Comparison of ENCODE assay signal across 35 cellular contexts in genomic region chr6:159271257-159271656, GRCh38.
DNase-seq lines count a peak whose midpoint lies in the region; ATAC-seq, FAIRE-seq and TF ChIP-seq lines count a peak whose summit lies in the region.
"Had no signal": no experiment of that assay in that cellular context is flagged by ENCODE, and none has a peak within 500 bp of the region (broad histone marks: within the 10 kb centered on the region; RNA-seq: fewer than 3 reads in every experiment).

No MANE protein-coding gene starts in this region.

- H3K23ac ChIP-seq in neuronal stem cell (ENCODE audit: low read depth, low read length, poor library complexity), result no peak overlapping the region

- no peaks in the 10 kb centered on the region for H3K4me1 Mint-ChIP-seq in stimulated activated memory B cell treated with anti-CD40 and anti-IgM and Interleukin-4, amounts not matched to agents 10 μg/mL and 1 μg/mL and 100 μg/mL, for 72 hours
- H3K4me1 Mint-ChIP-seq: B cell; CD14-positive monocyte; CD4-positive, alpha-beta memory T cell; CD4-positive, CD25-positive, alpha-beta regulatory T cell; CD8-positive, alpha-beta memory T cell had no signal

- H3K9ac ChIP-seq in neuronal stem cell (ENCODE audit: low read depth, low read length, poor library complexity), result peak overlapping the region; percentile 32
- H3K9ac ChIP-seq: BLaER1; BLaER1 treated with 17β-estradiol and CSF1 and Interleukin-3, amounts not matched to agents 10 nM and 100 nM had no signal

- H3K4me2 ChIP-seq in neuronal stem cell (ENCODE audit: insufficient read depth, low read length, poor library complexity, severe bottlenecking), result no peak overlapping the region
- H3K4me2 ChIP-seq: A549; BLaER1; BLaER1 treated with 17β-estradiol and CSF1 and Interleukin-3, amounts not matched to agents 10 nM and 100 nM had no signal

- H3K36me3 ChIP-seq in bronchial epithelial cell (ENCODE audit: control insufficient read depth, insufficient read depth, low read length), result no peaks in the 10 kb centered on the region
- no peaks in the 10 kb centered on the region for H3K36me3 ChIP-seq in neuronal stem cell (replicated peaks in 1 of 2; ENCODE audit: control insufficient read depth in 2 of 2, insufficient read depth in 2 of 2, low read length in 2 of 2)
- H3K36me3 ChIP-seq: BE2C; BLaER1; BLaER1 treated with 17β-estradiol and CSF1 and Interleukin-3, amounts not matched to agents 10 nM and 100 nM had no signal

- H3K79me1 ChIP-seq in neuronal stem cell (ENCODE audit: low read depth, low read length), result no peaks in the 10 kb centered on the region

- no peaks in the 10 kb centered on the region for H3K36me3 Mint-ChIP-seq in stimulated activated memory B cell treated with anti-CD40 and anti-IgM and Interleukin-4, amounts not matched to agents 10 μg/mL and 1 μg/mL and 100 μg/mL, for 72 hours
- H3K36me3 Mint-ChIP-seq: CD14-positive monocyte; CD4-positive, alpha-beta memory T cell; CD4-positive, CD25-positive, alpha-beta regulatory T cell; CD8-positive, alpha-beta T cell had no signal

- H2AK5ac ChIP-seq in neuronal stem cell (ENCODE audit: low read depth, low read length), result no peak overlapping the region

- H3K27me3 ChIP-seq in bronchial epithelial cell (ENCODE audit: control insufficient read depth, insufficient read depth, low read length), result no peaks in the 10 kb centered on the region
- no peaks in the 10 kb centered on the region for H3K27me3 ChIP-seq in neuronal stem cell (ENCODE audit: control insufficient read depth in 3 of 3, insufficient read depth in 3 of 3, low read depth in 1 of 3, low read length in 3 of 3)
- H3K27me3 ChIP-seq: BLaER1; BLaER1 treated with 17β-estradiol and CSF1 and Interleukin-3, amounts not matched to agents 10 nM and 100 nM had no signal

- no peak for TF ChIP-seq CTCF in bronchial epithelial cell (IDR thresholded peaks at IDR 0.05; ENCODE audit: insufficient read depth, low read length, severe bottlenecking)

- H3K27ac ChIP-seq in neuronal stem cell (replicated peaks; ENCODE audit: low read length), result no peak overlapping the region
- H3K27ac ChIP-seq: 22Rv1; A549; BLaER1; BLaER1 treated with 17β-estradiol and CSF1 and Interleukin-3, amounts not matched to agents 10 nM and 100 nM; C4-2B had no signal

- H3K9me3 Mint-ChIP-seq in stimulated activated memory B cell treated with anti-CD40 and anti-IgM and Interleukin-4, amounts not matched to agents 10 μg/mL and 1 μg/mL and 100 μg/mL, for 72 hours, result peaks cover 9% of the 10 kb centered on the region
- H3K9me3 Mint-ChIP-seq: CD4-positive, alpha-beta T cell; CD8-positive, alpha-beta T cell had no signal

- H3K27me3 Mint-ChIP-seq in stimulated activated memory B cell treated with anti-CD40 and anti-IgM and Interleukin-4, amounts not matched to agents 10 μg/mL and 1 μg/mL and 100 μg/mL, for 72 hours, result peaks cover 31% of the 10 kb centered on the region

- H2AFZ ChIP-seq in neuronal stem cell (ENCODE audit: low read length), result no peak overlapping the region

- no peak overlapping the region for H2BK12ac ChIP-seq in neuronal stem cell (ENCODE audit: low read length)

- no CpG with 5 or more reads among the region's 10 CpGs for WGBS in neuronal stem cell (ENCODE audit: extremely low coverage in 2 of 2, insufficient read length in 2 of 2, insufficient replicate concordance in 1 of 2), 2 donors

- no peaks in the 10 kb centered on the region for H3K9me3 ChIP-seq in neuronal stem cell (replicated peaks in 1 of 2; ENCODE audit: control insufficient read depth in 2 of 2, insufficient read depth in 1 of 2, low read depth in 1 of 2, low read length in 2 of 2)
- H3K9me3 ChIP-seq: A549, BE2C, BLaER1, Caco-2 had no signal

- H3K4me3 ChIP-seq in bronchial epithelial cell (ENCODE audit: low read depth, low read length) (no peak overlapping the region), neuronal stem cell (ENCODE audit: low read length in 2 of 2) (no peak overlapping the region)
- H3K4me3 ChIP-seq: A549; BLaER1; BLaER1 treated with 17β-estradiol and CSF1 and Interleukin-3, amounts not matched to agents 10 nM and 100 nM had no signal

- H4K8ac ChIP-seq in neuronal stem cell (ENCODE audit: low read depth, low read length), result no peak overlapping the region

- no peak overlapping the region for H2BK5ac ChIP-seq in neuronal stem cell (ENCODE audit: low read length)

- no peak overlapping the region for H3K14ac ChIP-seq in neuronal stem cell (ENCODE audit: low read length)

- H2BK120ac ChIP-seq in neuronal stem cell (ENCODE audit: low read depth, low read length), result no peak overlapping the region

- no peak overlapping the region for H3K27ac Mint-ChIP-seq in stimulated activated memory B cell treated with anti-CD40 and anti-IgM and Interleukin-4, amounts not matched to agents 10 μg/mL and 1 μg/mL and 100 μg/mL, for 72 hours
- H3K27ac Mint-ChIP-seq: B cell; CD14-positive monocyte; CD4-positive, alpha-beta memory T cell; CD4-positive, alpha-beta T cell; CD4-positive, CD25-positive, alpha-beta regulatory T cell; CD8-positive, alpha-beta memory T cell; CD8-positive, alpha-beta T cell had no signal

- peak; percentile 18 for ATAC-seq in stimulated activated memory B cell treated with anti-CD40 and anti-IgM and Interleukin-4, amounts not matched to agents 10 μg/mL and 1 μg/mL and 100 μg/mL, for 72 hours
- ATAC-seq: A549; CD8-positive, alpha-beta T cell had no signal

- no peak overlapping the region for H4K91ac ChIP-seq in neuronal stem cell (ENCODE audit: low read depth, low read length, poor library complexity)

- no peak overlapping the region for H3K18ac ChIP-seq in neuronal stem cell (ENCODE audit: low read length)

- peak; percentile 18 for FAIRE-seq in bronchial epithelial cell (lab: Jason Lieb, UNC)
- FAIRE-seq: A204.1, A549, D721Med had no signal

- H2BK15ac ChIP-seq in neuronal stem cell (ENCODE audit: low read length), result no peak overlapping the region

- H3K4me3 Mint-ChIP-seq in stimulated activated memory B cell treated with anti-CD40 and anti-IgM and Interleukin-4, amounts not matched to agents 10 μg/mL and 1 μg/mL and 100 μg/mL, for 72 hours, result no peak overlapping the region
- H3K4me3 Mint-ChIP-seq: B cell; CD14-positive monocyte; CD4-positive, alpha-beta memory T cell; CD4-positive, alpha-beta T cell; CD4-positive, CD25-positive, alpha-beta regulatory T cell; CD8-positive, alpha-beta memory T cell; CD8-positive, alpha-beta T cell had no signal

- DNase-seq in bronchial epithelial cell (ENCODE audit: low read depth) (no peak), neuronal stem cell (ENCODE audit: low spot score) (no peak), H4 (ENCODE audit: low spot score) (no peak)
- no peak for DNase-seq in activated CD4-positive, alpha-beta T cell treated with anti-CD3 and anti-CD28 coated beads, Interleukin-2, amount 50 U/mL, for 4 hours
- no peak for DNase-seq in stimulated activated CD4-positive, alpha-beta T cell treated with anti-CD3 and anti-CD28 coated beads, Interleukin-1b, Interleukin-23, amount 100 ng/mL, for 48 hours
- DNase-seq: 8988T; ACHN; AML-193; BE2C; C1 segment of cervical spinal cord; Caco-2; Calu3; CD4-positive, alpha-beta memory T cell; CD4-positive, alpha-beta T cell; CD4-positive, CD25-positive, alpha-beta regulatory T cell; CD8-positive, alpha-beta memory T cell; CD8-positive, alpha-beta T cell; COR-L47; DMS 273 treated with DMSO at 0.1 percent for 48 hours; DMS153; DMS53; DMS79; DMS79 treated with DMSO at 0.1 percent for 48 hours; DND-41; EL had no signal

- no peaks in the 10 kb centered on the region for H3K4me1 ChIP-seq in neuronal stem cell (ENCODE audit: control insufficient read depth in 2 of 2, insufficient read depth in 1 of 2, low read depth in 1 of 2, low read length in 2 of 2)
- H3K4me1 ChIP-seq: A549; BE2C; BLaER1; BLaER1 treated with 17β-estradiol and CSF1 and Interleukin-3, amounts not matched to agents 10 nM and 100 nM; Caco-2 had no signal

- no peak overlapping the region for H3K4ac ChIP-seq in neuronal stem cell (ENCODE audit: low read length)
